ENCODE assay signal across 1 cellular context in the genomic region with DNA sequence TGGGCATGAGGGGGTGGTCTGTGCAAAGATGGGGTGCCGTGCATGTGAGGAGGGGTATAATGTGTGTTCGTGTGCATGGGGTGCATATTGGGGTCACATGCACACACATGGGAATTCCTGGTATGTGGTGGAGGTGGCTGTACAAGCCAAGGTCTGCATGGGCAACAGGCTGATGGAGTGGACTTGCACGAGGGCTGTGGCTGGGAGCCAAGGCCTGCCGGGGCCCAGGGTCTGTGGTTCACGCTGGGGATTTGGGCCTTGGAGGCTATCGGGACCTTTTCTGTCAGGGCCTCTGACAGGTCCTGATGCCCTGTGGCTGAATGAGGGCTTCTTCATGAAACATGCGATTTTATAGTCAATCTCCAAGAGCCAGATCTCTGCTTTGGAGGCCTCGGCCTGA.
TF ChIP-seq lines count a peak whose summit lies in the region.

No MANE protein-coding gene starts in this region.

TF ChIP-seq in SK-N-SH, 30 proteins besides CTCF, POLR2A, EP300 and RAD21:
- TF ChIP-seq RFX5 (IDR thresholded peaks at IDR 0.05; ENCODE audit: low read length) (no peak), MXI1 (IDR thresholded peaks at IDR 0.05; ENCODE audit: low read depth, low read length) (no peak), GATA2 (CRISPR knock-in tag; IDR thresholded peaks at IDR 0.05) (no peak), POLR2AphosphoS5 (IDR thresholded peaks at IDR 0.05; ENCODE audit: low read depth, low read length) (no peak), MEF2A (IDR thresholded peaks at IDR 0.05; ENCODE audit: borderline replicate concordance, low read depth) (no peak)
- TF ChIP-seq, protein P1, sequence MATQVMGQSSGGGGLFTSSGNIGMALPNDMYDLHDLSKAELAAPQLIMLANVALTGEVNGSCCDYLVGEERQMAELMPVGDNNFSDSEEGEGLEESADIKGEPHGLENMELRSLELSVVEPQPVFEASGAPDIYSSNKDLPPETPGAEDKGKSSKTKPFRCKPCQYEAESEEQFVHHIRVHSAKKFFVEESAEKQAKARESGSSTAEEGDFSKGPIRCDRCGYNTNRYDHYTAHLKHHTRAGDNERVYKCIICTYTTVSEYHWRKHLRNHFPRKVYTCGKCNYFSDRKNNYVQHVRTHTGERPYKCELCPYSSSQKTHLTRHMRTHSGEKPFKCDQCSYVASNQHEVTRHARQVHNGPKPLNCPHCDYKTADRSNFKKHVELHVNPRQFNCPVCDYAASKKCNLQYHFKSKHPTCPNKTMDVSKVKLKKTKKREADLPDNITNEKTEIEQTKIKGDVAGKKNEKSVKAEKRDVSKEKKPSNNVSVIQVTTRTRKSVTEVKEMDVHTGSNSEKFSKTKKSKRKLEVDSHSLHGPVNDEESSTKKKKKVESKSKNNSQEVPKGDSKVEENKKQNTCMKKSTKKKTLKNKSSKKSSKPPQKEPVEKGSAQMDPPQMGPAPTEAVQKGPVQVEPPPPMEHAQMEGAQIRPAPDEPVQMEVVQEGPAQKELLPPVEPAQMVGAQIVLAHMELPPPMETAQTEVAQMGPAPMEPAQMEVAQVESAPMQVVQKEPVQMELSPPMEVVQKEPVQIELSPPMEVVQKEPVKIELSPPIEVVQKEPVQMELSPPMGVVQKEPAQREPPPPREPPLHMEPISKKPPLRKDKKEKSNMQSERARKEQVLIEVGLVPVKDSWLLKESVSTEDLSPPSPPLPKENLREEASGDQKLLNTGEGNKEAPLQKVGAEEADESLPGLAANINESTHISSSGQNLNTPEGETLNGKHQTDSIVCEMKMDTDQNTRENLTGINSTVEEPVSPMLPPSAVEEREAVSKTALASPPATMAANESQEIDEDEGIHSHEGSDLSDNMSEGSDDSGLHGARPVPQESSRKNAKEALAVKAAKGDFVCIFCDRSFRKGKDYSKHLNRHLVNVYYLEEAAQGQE (IDR thresholded peaks at IDR 0.05; ENCODE audit: low read depth, low read length): no peak
- TF ChIP-seq, protein P2, sequence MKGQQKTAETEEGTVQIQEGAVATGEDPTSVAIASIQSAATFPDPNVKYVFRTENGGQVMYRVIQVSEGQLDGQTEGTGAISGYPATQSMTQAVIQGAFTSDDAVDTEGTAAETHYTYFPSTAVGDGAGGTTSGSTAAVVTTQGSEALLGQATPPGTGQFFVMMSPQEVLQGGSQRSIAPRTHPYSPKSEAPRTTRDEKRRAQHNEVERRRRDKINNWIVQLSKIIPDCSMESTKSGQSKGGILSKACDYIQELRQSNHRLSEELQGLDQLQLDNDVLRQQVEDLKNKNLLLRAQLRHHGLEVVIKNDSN (IDR thresholded peaks at IDR 0.05; ENCODE audit: borderline replicate concordance, low read depth): no peak
